ENCODE assay signal across 27 cellular contexts in genomic region chr18:53566622-53567021, GRCh38.
"Had no signal": no experiment of that assay in that cellular context is flagged by ENCODE, and none has a peak within 500 bp of the region (broad histone marks: within the 10 kb centered on the region; RNA-seq: fewer than 3 reads in every experiment).

No MANE protein-coding gene starts in this region.

- H3K27me3 ChIP-seq: brain microvascular endothelial cell, cardiac muscle cell, Peyer's patch, SJCRH30 had no signal

- H3K4me1 ChIP-seq: Peyer's patch, SJCRH30 had no signal

- DNase-seq: activated CD4-positive, alpha-beta memory T cell treated with anti-CD3 and anti-CD28 coated beads, Interleukin-2, amount 10 ng/mL, durations not matched to agents 7 days and 5 days; activated CD4-positive, alpha-beta T cell treated with anti-CD3 and anti-CD28 coated beads for 36 hours; activated CD4-positive, alpha-beta T cell treated with anti-CD3 and anti-CD28 coated beads, Interleukin-2, amount 50 U/mL, for 1 hour; activated gamma-delta T cell; activated naive CD4-positive, alpha-beta T cell treated with anti-CD3 and anti-CD28 coated beads for 36 hours; activated T-cell treated with anti-CD3 and anti-CD28 coated beads for 4 hours; activated T-cell treated with anti-CD3 and anti-CD28 coated beads, Interleukin-2, amount 50 U/mL, for 48 hours; amygdala; brain microvascular endothelial cell; Karpas-422; MM.1S; NCI-H187; NCI-H2171; NCI-H2227 treated with DMSO at 0.1 percent for 48 hours; NCI-H446 treated with DMSO at 0.1 percent for 48 hours; NCI-H524 treated with DMSO at 0.1 percent for 48 hours; NK-92 treated with Interleukin-12 subunit alpha and Interleukin-12 subunit beta, amount 100 ng/mL, for 24 hours; Peyer's patch; Right ventricle myocardium superior; SJCRH30; SK-N-SH; T-helper 1 cell had no signal

- H3K4me3 ChIP-seq: cardiac muscle cell, K562, Peyer's patch, SJCRH30 had no signal

- H3K27ac ChIP-seq: brain microvascular endothelial cell, cardiac muscle cell, Peyer's patch, RWPE1, SJCRH30, VCaP had no signal

- H3K9ac ChIP-seq: SK-N-SH had no signal

- ATAC-seq: activated CD4-positive, alpha-beta T cell treated with anti-CD3 and anti-CD28 coated beads for 36 hours; activated T-helper 17 cell treated with anti-CD3 and anti-CD28 coated beads, Interleukin-2, amount 50 U/mL, for 72 hours; K562 had no signal

- H3K9me3 ChIP-seq: Peyer's patch, SJCRH30, SK-N-SH had no signal

- H3K36me3 ChIP-seq: brain microvascular endothelial cell, cardiac muscle cell, Peyer's patch, SJCRH30 had no signal

- H3K4me2 ChIP-seq: SK-N-SH had no signal
